14 cellular contexts compared by ENCODE assay signal in the genomic region with DNA sequence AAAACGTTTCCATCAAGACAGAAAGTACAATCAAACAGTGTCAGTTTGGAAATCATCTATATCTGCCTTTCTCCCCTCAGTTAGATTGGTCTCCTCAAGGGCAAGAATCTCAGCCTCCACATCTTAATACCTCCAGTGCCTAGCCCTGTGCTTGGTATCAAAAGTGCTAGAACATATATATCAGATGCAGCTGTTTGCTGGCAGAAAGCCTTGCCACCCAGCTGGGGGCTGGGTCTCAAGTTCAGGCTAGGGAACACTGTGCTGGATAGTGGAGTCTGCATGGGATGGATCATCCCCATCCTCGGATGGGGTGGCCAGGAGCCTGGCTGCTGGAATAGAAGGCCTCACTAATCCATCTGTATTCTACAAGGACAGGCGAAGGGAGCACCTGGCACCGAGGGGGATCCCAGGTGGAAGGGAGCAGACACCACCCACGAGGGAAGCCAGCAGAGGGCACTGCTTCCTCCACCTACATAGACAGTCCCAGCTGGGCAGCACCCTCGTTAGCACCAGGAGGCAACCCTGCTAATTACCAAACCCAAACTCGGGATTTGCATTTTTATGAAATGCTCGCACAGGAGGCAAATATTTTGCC.
A peak's percentile ranks its signal among the peaks of the same experiment; 100 is the strongest.
DNase-seq lines count a peak whose midpoint lies in the region; ATAC-seq, FAIRE-seq and TF ChIP-seq lines count a peak whose summit lies in the region.
"Had no signal": no experiment of that assay in that cellular context is flagged by ENCODE, and none has a peak within 500 bp of the region (broad histone marks: within the 10 kb centered on the region; RNA-seq: fewer than 3 reads in every experiment).

No MANE protein-coding gene starts in this region.

- no peaks in the 10 kb centered on the region for H3K27me3 ChIP-seq in neural progenitor cell
- H3K27me3 ChIP-seq: adrenal gland had no signal

- H3K79me2 ChIP-seq in neural progenitor cell (ENCODE audit: low read depth), result no peaks in the 10 kb centered on the region

- H3K4me2 ChIP-seq in neural progenitor cell, result no peak overlapping the region

- H3K4me1 Mint-ChIP-seq in neural progenitor cell, result peaks cover 65% of the 10 kb centered on the region
- H3K4me1 Mint-ChIP-seq: activated CD8-positive, alpha-beta memory T cell treated with anti-CD3 and anti-CD28 coated beads, Interleukin-2, amount 10 ng/mL, durations not matched to agents 7 days and 5 days had no signal

- in situ Hi-C loops in astrocyte of the cerebellum (cut with HindIII; ENCODE audit: low sequenced_read_pairs), result no loop called here

- TF ChIP-seq CTCF in astrocyte of the cerebellum (IDR thresholded peaks at IDR 0.05; ENCODE audit: low read depth, low read length, missing control alignments), result peak; percentile 16
- TF ChIP-seq CTCF in neural progenitor cell (IDR thresholded peaks at IDR 0.05), result peak; percentile 47

- H3K4me3 Mint-ChIP-seq in neural progenitor cell, result no peak overlapping the region
- H3K4me3 Mint-ChIP-seq: activated CD8-positive, alpha-beta memory T cell treated with anti-CD3 and anti-CD28 coated beads, Interleukin-2, amount 10 ng/mL, durations not matched to agents 7 days and 5 days had no signal

- no peaks in the 10 kb centered on the region for H3K36me3 ChIP-seq in neural progenitor cell
- H3K36me3 ChIP-seq: adrenal gland, spleen had no signal

- H3F3A ChIP-seq in neural progenitor cell (ENCODE audit: low read depth), result peaks cover 8% of the 10 kb centered on the region

- no peak for FAIRE-seq in frontal cortex (lab: Jason Lieb, UNC)
- FAIRE-seq: endothelial cell of umbilical vein had no signal

- H3K9me3 ChIP-seq in neural progenitor cell (ENCODE audit: low read depth), result no peaks in the 10 kb centered on the region
- H3K9me3 ChIP-seq: adrenal gland, spleen had no signal

- peaks cover 15% of the 10 kb centered on the region for H3K4me1 ChIP-seq in neural progenitor cell
- H3K4me1 ChIP-seq: adrenal gland, spleen had no signal

- no peak overlapping the region for H2AFZ ChIP-seq in neural progenitor cell (replicated peaks)

- no peaks in the 10 kb centered on the region for H3K9me3 Mint-ChIP-seq in neural progenitor cell

- H3K4me3 ChIP-seq in astrocyte of the cerebellum (ENCODE audit: low read depth, low read length) (no peak overlapping the region), neural progenitor cell (no peak overlapping the region)
- H3K4me3 ChIP-seq: adrenal gland, spleen had no signal

- no peaks in the 10 kb centered on the region for H3K36me3 Mint-ChIP-seq in neural progenitor cell
- H3K36me3 Mint-ChIP-seq: activated CD8-positive, alpha-beta memory T cell treated with anti-CD3 and anti-CD28 coated beads, Interleukin-2, amount 10 ng/mL, durations not matched to agents 7 days and 5 days had no signal

- H4K20me1 ChIP-seq in neural progenitor cell (ENCODE audit: low read depth), result no peaks in the 10 kb centered on the region

- peak; percentile 38 to 62 for DNase-seq in NCI-H524 (lab: John Stamatoyannopoulos, UW)
- no peak for DNase-seq in NCI-H524 treated with DMSO at 0.1 percent for 48 hours (lab: John Stamatoyannopoulos, UW)
- peak; percentile 44 for DNase-seq in HT-29 (ENCODE audit: low spot score)
- DNase-seq in astrocyte of the cerebellum (ENCODE audit: low read depth), result no peak
- DNase-seq in neural progenitor cell (ENCODE audit: low spot score), result no peak
- no peak for DNase-seq in frontal cortex (ENCODE audit: low spot score in 2 of 2)
- DNase-seq: activated CD8-positive, alpha-beta memory T cell treated with anti-CD3 and anti-CD28 coated beads, Interleukin-2, amount 10 ng/mL, durations not matched to agents 7 days and 5 days; NCI-H2227 treated with DMSO at 0.1 percent for 48 hours; spleen; T-helper 1 cell had no signal

- ATAC-seq in GM21360 (IDR thresholded peaks at IDR 0.05; ENCODE audit: unreplicated experiment) (no peak), HG03139 (IDR thresholded peaks at IDR 0.05; ENCODE audit: unreplicated experiment) (no peak)
- ATAC-seq: activated CD8-positive, alpha-beta memory T cell treated with anti-CD3 and anti-CD28 coated beads, Interleukin-2, amount 10 ng/mL, durations not matched to agents 7 days and 5 days had no signal

- H3K27me3 Mint-ChIP-seq in neural progenitor cell (ENCODE audit: insufficient read depth, low read depth), result peaks cover 20% of the 10 kb centered on the region
- H3K27me3 Mint-ChIP-seq: activated CD8-positive, alpha-beta memory T cell treated with anti-CD3 and anti-CD28 coated beads, Interleukin-2, amount 10 ng/mL, durations not matched to agents 7 days and 5 days had no signal

- no peak overlapping the region for H3K9ac ChIP-seq in neural progenitor cell

- H3K27ac ChIP-seq in neural progenitor cell, result no peak overlapping the region
- H3K27ac ChIP-seq: adrenal gland, spleen had no signal

- no peak overlapping the region for H3K27ac Mint-ChIP-seq in neural progenitor cell
- H3K27ac Mint-ChIP-seq: activated CD8-positive, alpha-beta memory T cell treated with anti-CD3 and anti-CD28 coated beads, Interleukin-2, amount 10 ng/mL, durations not matched to agents 7 days and 5 days had no signal

Comparison
In these comparisons a context has a peak if more than half of its experiments do, and no peak if none do; other contexts are left out.
1. DNase-seq: peak in NCI-H524 (2 of 2) and HT-29 (single experiment); none in NCI-H524 treated with DMSO at 0.1 percent for 48 hours (single experiment), astrocyte of the cerebellum (single experiment), neural progenitor cell (single experiment) and frontal cortex (0 of 2).